1 cellular context compared by ENCODE assay signal in genomic region chr3:44721231-44722102, GRCh38.
TF ChIP-seq lines count a peak whose summit lies in the region.

No MANE protein-coding gene starts in this region.

TF ChIP-seq in HEK293, 187 proteins besides CTCF, POLR2A, EP300 and RAD21:
- TF ChIP-seq ZNF274 (IDR thresholded peaks at IDR 0.05; ENCODE audit: low read length) (peak; percentile 68), ZNF274 (tag by site-specific recombination; IDR thresholded peaks at IDR 0.05; ENCODE audit: borderline replicate concordance) (peak; percentile 90; the same call in 1 of the 2 replicates), SETDB1 (IDR thresholded peaks at IDR 0.05; ENCODE audit: insufficient read length, low read length) (peak; percentile 98), TRIM28 (IDR thresholded peaks at IDR 0.05; ENCODE audit: borderline replicate concordance, low read length) (peak; percentile 89; the same call in 1 of the 2 replicates), ZNF645 (tag by site-specific recombination; IDR thresholded peaks at IDR 0.05) (no peak)
